9 cellular contexts compared by ENCODE assay signal in genomic region chr12:43807361-43807760, GRCh38. TPM values are rescaled to one million over a fixed set of nuclear protein-coding genes. Genes with fewer than 3 reads are reported as not detected.
DNase-seq lines count a peak whose midpoint lies in the region; ATAC-seq and TF ChIP-seq lines count a peak whose summit lies in the region.
"Had no signal": no experiment of that assay in that cellular context is flagged by ENCODE, and none has a peak within 500 bp of the region (broad histone marks: within the 10 kb centered on the region; RNA-seq: fewer than 3 reads in every experiment).

No MANE protein-coding gene starts in this region.

- peak overlapping the region; percentile 100 for H3K4me3 Mint-ChIP-seq in activated naive CD8-positive, alpha-beta T cell treated with anti-CD3 and anti-CD28 coated beads for 36 hours

- peak overlapping the region; percentile 96 for H3K27ac ChIP-seq in left ventricle myocardium inferior (replicated peaks)
- peak overlapping the region; percentile 95 for H3K27ac ChIP-seq in muscle layer of colon (ENCODE audit: low read depth, low read length)
- peak overlapping the region in 1 of 2 donors; percentile 94 for H3K27ac ChIP-seq in right atrium auricular region

- H3K27me3 Mint-ChIP-seq in activated naive CD8-positive, alpha-beta T cell treated with anti-CD3 and anti-CD28 coated beads for 36 hours, result no peaks in the 10 kb centered on the region

- H3K4me3 ChIP-seq in left ventricle myocardium inferior (no peak overlapping the region), muscle layer of colon (ENCODE audit: low read depth in 1 of 2, low read length in 2 of 2) (no peak overlapping the region), right atrium auricular region (no peak overlapping the region)

- H3K9ac ChIP-seq in muscle layer of colon (ENCODE audit: low read length), result no peak overlapping the region

- H3K4me1 ChIP-seq in left ventricle myocardium inferior (peaks cover 43% of the 10 kb centered on the region), muscle layer of colon (ENCODE audit: insufficient read depth, low read length) (peaks cover 17% of the 10 kb centered on the region), right atrium auricular region (peaks cover 0 to 33% of the 10 kb centered on the region in 2 donors)

- peaks cover 36% of the 10 kb centered on the region for H3K4me1 Mint-ChIP-seq in activated naive CD8-positive, alpha-beta T cell treated with anti-CD3 and anti-CD28 coated beads for 36 hours

- H3K36me3 Mint-ChIP-seq in activated naive CD8-positive, alpha-beta T cell treated with anti-CD3 and anti-CD28 coated beads for 36 hours, result peaks cover 4% of the 10 kb centered on the region

- no peaks in the 10 kb centered on the region for H3K9me3 ChIP-seq in left ventricle myocardium inferior (replicated peaks)
- H3K9me3 ChIP-seq in muscle layer of colon (ENCODE audit: low read length), result no peaks in the 10 kb centered on the region
- H3K9me3 ChIP-seq in right atrium auricular region, result no peaks in the 10 kb centered on the region

- H3K27me3 ChIP-seq in left ventricle myocardium inferior (ENCODE audit: low read depth) (no peaks in the 10 kb centered on the region), muscle layer of colon (ENCODE audit: control insufficient read depth in 1 of 2, insufficient read depth in 2 of 2, low read length in 2 of 2) (no peaks in the 10 kb centered on the region), right atrium auricular region (no peaks in the 10 kb centered on the region)

- no peak for TF ChIP-seq CTCF in left ventricle myocardium inferior (IDR thresholded peaks at IDR 0.05; ENCODE audit: borderline replicate concordance)
- TF ChIP-seq CTCF in right atrium auricular region (IDR thresholded peaks at IDR 0.05), result no peak

- intact Hi-C loops in left ventricle myocardium inferior (cut with micrococcal nuclease) (no loop called here), cardiac septum (cut with DNase I) (loop anchor here (2.0 kb wide), 1 partner anchor 49 kb away; the partner anchor contains the start of genes IRAK4 and PUS7L)

- H3K27ac Mint-ChIP-seq in activated naive CD8-positive, alpha-beta T cell treated with anti-CD3 and anti-CD28 coated beads for 36 hours, result peak overlapping the region; percentile 100

- H3K36me3 ChIP-seq in left ventricle myocardium inferior (peaks cover 6% of the 10 kb centered on the region), muscle layer of colon (ENCODE audit: insufficient read depth, low read length) (no peaks in the 10 kb centered on the region), right atrium auricular region (no peaks in the 10 kb centered on the region)

- ATAC-seq in HG02973 (IDR thresholded peaks at IDR 0.05; ENCODE audit: unreplicated experiment), result no peak

- no peaks in the 10 kb centered on the region for H3K9me3 Mint-ChIP-seq in activated naive CD8-positive, alpha-beta T cell treated with anti-CD3 and anti-CD28 coated beads for 36 hours

- no peak for DNase-seq in left ventricle myocardium inferior
- no peak for DNase-seq in cardiac septum (ENCODE audit: low spot score)
- no peak for DNase-seq in activated naive CD8-positive, alpha-beta T cell treated with anti-CD3 and anti-CD28 coated beads for 36 hours
- no peak for DNase-seq in HCEC 1CT
- no peak for DNase-seq in NCI-H1436 (lab: John Stamatoyannopoulos, UW)
- no peak for DNase-seq in right atrium auricular region (ENCODE audit: low spot score)
- DNase-seq: KBM-7 had no signal

RNA-seq across cellular contexts. Expression of gene TWF1, which starts 1.2 kb away (rescaled TPM):
- 14.3 TPM for total RNA-seq in left ventricle myocardium inferior
- total RNA-seq in cardiac septum, result 16.5 TPM
- total RNA-seq in activated naive CD8-positive, alpha-beta T cell treated with anti-CD3 and anti-CD28 coated beads for 36 hours, result 10 to 100 TPM; 24.3 to 24.4 TPM
- total RNA-seq in right atrium auricular region, result 10 to 100 TPM; 18.0 to 19.0 TPM

RNA-seq across cellular contexts. Expression of gene TMEM117, which starts 28.5 kb away (rescaled TPM):
- 6.7 TPM for total RNA-seq in left ventricle myocardium inferior
- 7.5 TPM for total RNA-seq in cardiac septum
- total RNA-seq in activated naive CD8-positive, alpha-beta T cell treated with anti-CD3 and anti-CD28 coated beads for 36 hours, result under 1 TPM; 0.68 to 0.74 TPM
- total RNA-seq in right atrium auricular region, result 10 to 100 TPM; 10.8 to 24.1 TPM

RNA-seq across cellular contexts. Expression of gene IRAK4, which starts 48.6 kb away (rescaled TPM):
- total RNA-seq in left ventricle myocardium inferior (4.4 TPM), cardiac septum (7.8 TPM), right atrium auricular region (1 to 10 TPM; 5.7 to 9.6 TPM)
- total RNA-seq in activated naive CD8-positive, alpha-beta T cell treated with anti-CD3 and anti-CD28 coated beads for 36 hours, result 10 to 100 TPM; 20.1 to 20.9 TPM

RNA-seq across cellular contexts. Expression of gene PUS7L, which starts 48.8 kb away (rescaled TPM):
- total RNA-seq in left ventricle myocardium inferior (4.3 TPM), cardiac septum (5.9 TPM), right atrium auricular region (1 to 10 TPM; 3.8 to 4.6 TPM)
- total RNA-seq in activated naive CD8-positive, alpha-beta T cell treated with anti-CD3 and anti-CD28 coated beads for 36 hours, result 10 to 100 TPM; 26.7 to 32.4 TPM
